Comparison of ENCODE assay signal across 1 cellular context in genomic region chr17:47323382-47324223, GRCh38.
TF ChIP-seq lines count a peak whose summit lies in the region.

TSS of gene EFCAB13 (plus strand) at chr17:47323955. CDS start at chr17:47328354, 4,399 bp downstream.

TF ChIP-seq in HepG2, 621 proteins besides CTCF, POLR2A, EP300 and RAD21 (continued from another document and continues in another):
- TF ChIP-seq HCFC1 (IDR thresholded peaks at IDR 0.05; ENCODE audit: low read depth, low read length) (no peak), SNAPC2 (CRISPR knock-in tag; IDR thresholded peaks at IDR 0.05) (peak; percentile 87; the same call in 1 of the 2 replicates), ZNF33A (CRISPR knock-in tag; IDR thresholded peaks at IDR 0.05; ENCODE audit: borderline replicate concordance) (peak; percentile 32; the same call in 1 of the 2 replicates), FOXA1 (IDR thresholded peaks at IDR 0.05) (no peak), FOXA1 (CRISPR knock-in tag; IDR thresholded peaks at IDR 0.05) (peak; percentile 30), ZSCAN31 (CRISPR knock-in tag; IDR thresholded peaks at IDR 0.05; ENCODE audit: low read depth) (peak; percentile 99), MLXIP (CRISPR knock-in tag; IDR thresholded peaks at IDR 0.05; ENCODE audit: borderline replicate concordance) (peak; percentile 71; the same call in 1 of the 2 replicates), ZNF652 (CRISPR knock-in tag; IDR thresholded peaks at IDR 0.05; ENCODE audit: borderline replicate concordance, low read depth) (no peak; the same call in 1 of the 2 replicates), MAX (IDR thresholded peaks at IDR 0.05) (peak; percentile 98), THAP11 (CRISPR knock-in tag; IDR thresholded peaks at IDR 0.05) (peak; percentile 75), TIGD3 (CRISPR knock-in tag; IDR thresholded peaks at IDR 0.05; ENCODE audit: borderline replicate concordance) (peak; percentile 93; the same call in 1 of the 2 replicates), CREB3 (CRISPR knock-in tag; IDR thresholded peaks at IDR 0.05) (peak; percentile 93; the same call in 1 of the 2 replicates), ZNF615 (CRISPR knock-in tag; IDR thresholded peaks at IDR 0.05; ENCODE audit: borderline replicate concordance) (0 out of 2 replicates have a peak, but pooled peaks have one; percentile 45), POGK (CRISPR knock-in tag; conservative IDR thresholded peaks at IDR 0.05) (peak; percentile 94), ATAD3A (CRISPR knock-in tag; IDR thresholded peaks at IDR 0.05) (no peak), CAMTA2 (CRISPR knock-in tag; IDR thresholded peaks at IDR 0.05; ENCODE audit: borderline replicate concordance) (peak; percentile 98), HBP1 (CRISPR knock-in tag; IDR thresholded peaks at IDR 0.05; ENCODE audit: low read depth) (no peak), RORA (CRISPR knock-in tag; IDR thresholded peaks at IDR 0.05) (no peak), ZNF441 (CRISPR knock-in tag; IDR thresholded peaks at IDR 0.05; ENCODE audit: borderline replicate concordance) (peak; percentile 88), SOX13 (IDR thresholded peaks at IDR 0.05) (no peak), SOX13 (CRISPR knock-in tag; conservative IDR thresholded peaks at IDR 0.05 in 1 of 2, IDR thresholded peaks at IDR 0.05 in 1 of 2) (peak in 1 of 2 experiments; percentile 50; a peak in 1 of 4 replicates), MZF1 (CRISPR knock-in tag; IDR thresholded peaks at IDR 0.05; ENCODE audit: borderline replicate concordance) (no peak), MEIS1 (CRISPR knock-in tag; IDR thresholded peaks at IDR 0.05; ENCODE audit: borderline replicate concordance) (peak; percentile 83), MEF2D (CRISPR knock-in tag; IDR thresholded peaks at IDR 0.05) (peak; percentile 80), E2F5 (CRISPR knock-in tag; conservative IDR thresholded peaks at IDR 0.05) (peak; percentile 84; the same call in 1 of the 2 replicates), ZBTB40 (IDR thresholded peaks at IDR 0.05) (no peak), ZBTB40 (CRISPR knock-in tag; IDR thresholded peaks at IDR 0.05) (peak; percentile 94), AGO1 (IDR thresholded peaks at IDR 0.05; ENCODE audit: low read depth, low read length, poor library complexity, severe bottlenecking) (peak; percentile 34), FOXJ3 (CRISPR knock-in tag; IDR thresholded peaks at IDR 0.05; ENCODE audit: borderline replicate concordance) (no peak), ZNF644 (CRISPR knock-in tag; IDR thresholded peaks at IDR 0.05; ENCODE audit: low read depth) (0 out of 2 replicates have a peak, but pooled peaks have one; percentile 6), NR2F6 (IDR thresholded peaks at IDR 0.05) (0 out of 2 replicates have a peak, but pooled peaks have one; percentile 21), NR2F6 (CRISPR knock-in tag; IDR thresholded peaks at IDR 0.05) (peak; percentile 83), ZFP91 (CRISPR knock-in tag; IDR thresholded peaks at IDR 0.05; ENCODE audit: borderline replicate concordance) (peak; percentile 97), ZNF496 (CRISPR knock-in tag; IDR thresholded peaks at IDR 0.05; ENCODE audit: insufficient replicate concordance) (no peak), ZC3H4 (CRISPR knock-in tag; IDR thresholded peaks at IDR 0.05; ENCODE audit: borderline replicate concordance) (peak; percentile 57; the same call in 1 of the 2 replicates), NPAS2 (CRISPR knock-in tag; IDR thresholded peaks at IDR 0.05; ENCODE audit: borderline replicate concordance) (no peak), PRPF4 (IDR thresholded peaks at IDR 0.05; ENCODE audit: low read depth, low read length, poor library complexity, severe bottlenecking) (no peak), ZNF234 (CRISPR knock-in tag; conservative IDR thresholded peaks at IDR 0.05) (no peak), GLI4 (CRISPR knock-in tag; IDR thresholded peaks at IDR 0.05; ENCODE audit: borderline replicate concordance) (peak; percentile 70; the same call in 1 of the 2 replicates), ZC3H13 (CRISPR knock-in tag; IDR thresholded peaks at IDR 0.05) (peak; percentile 97), ZNF589 (CRISPR knock-in tag; conservative IDR thresholded peaks at IDR 0.05) (peak; percentile 98), ZMYM3 (CRISPR knock-in tag; IDR thresholded peaks at IDR 0.05) (peak; percentile 67; the same call in 1 of the 2 replicates)
